Comparison of ENCODE assay signal across 8 cellular contexts in the genomic region with DNA sequence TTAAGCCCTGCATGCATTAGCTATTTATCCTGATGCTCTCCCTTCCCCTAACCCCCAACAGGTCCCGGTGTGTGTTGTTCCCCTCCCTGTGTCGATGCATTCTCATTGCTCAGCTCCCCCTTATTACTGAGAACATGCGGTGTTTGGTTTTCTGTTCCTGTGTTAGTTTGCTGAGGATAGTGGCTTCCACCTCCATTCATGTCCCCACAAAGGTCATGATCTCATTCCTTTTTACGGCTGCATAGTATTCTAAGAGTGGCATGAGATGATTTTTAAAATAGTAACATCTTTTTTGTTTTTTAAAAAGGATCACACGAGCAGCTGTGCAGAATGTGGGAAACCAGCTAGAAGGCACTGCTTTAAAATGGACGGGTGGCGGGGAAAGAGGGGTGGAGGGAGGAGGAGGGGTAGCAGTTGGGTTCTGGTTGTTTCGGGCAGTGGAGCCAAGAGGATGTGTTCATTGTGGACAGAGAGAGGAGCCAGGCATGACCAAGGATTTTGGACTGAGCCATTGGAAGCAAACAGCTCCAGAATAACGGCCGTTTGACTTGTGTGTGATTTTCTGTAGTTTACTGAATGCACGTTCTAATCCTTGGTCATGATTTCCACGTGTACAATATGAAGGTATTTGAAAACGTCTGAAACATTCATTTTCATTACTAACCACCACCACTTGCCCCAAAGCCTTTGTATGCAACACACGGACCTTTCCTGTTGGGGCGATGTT. TPM values are rescaled to one million over a fixed set of nuclear protein-coding genes. Genes with fewer than 3 reads are reported as not detected.
DNase-seq lines count a peak whose midpoint lies in the region; ATAC-seq, FAIRE-seq and TF ChIP-seq lines count a peak whose summit lies in the region.

No MANE protein-coding gene starts in this region.

- H3K9me3 ChIP-seq in NT2/D1 (ENCODE audit: insufficient read depth, low read length), result no peaks in the 10 kb centered on the region
- no peaks in the 10 kb centered on the region for H3K9me3 ChIP-seq in psoas muscle

- 35 to 41% (median 36%) methylated on average over 15 of the region's 15 CpGs for WGBS in psoas muscle, 3 donors

- TF ChIP-seq CTCF in epithelial cell of esophagus (IDR thresholded peaks at IDR 0.05; ENCODE audit: insufficient read depth, low read depth, low read length, missing control alignments), result no peak
- no peak for TF ChIP-seq CTCF in psoas muscle (IDR thresholded peaks at IDR 0.05)

- H3K4me3 ChIP-seq in NT2/D1 (ENCODE audit: insufficient read length, low read depth) (peak overlapping the region; percentile 61), epithelial cell of esophagus (ENCODE audit: low read length) (peak overlapping the region; percentile 64), psoas muscle (peak overlapping the region; percentile 91)

- DNase-seq in GM12891 (ENCODE audit: insufficient read length, low spot score), result no peak
- no peak for DNase-seq in NT2/D1 (ENCODE audit: low read depth, low spot score)
- DNase-seq in epithelial cell of esophagus (ENCODE audit: low read depth), result no peak
- DNase-seq in psoas muscle, result no peak
- DNase-seq in urothelium cell line (ENCODE audit: low spot score), result no peak
- DNase-seq in RKO (ENCODE audit: low spot score), result no peak
- DNase-seq in AG20443 (ENCODE audit: low spot score), result no peak

- intact Hi-C loops in psoas muscle (cut with DNase I), result loop anchor here (2.0 to 10.0 kb wide), 3 partner anchors 79 to 257 kb away; partner anchors contain the start of genes NSUN2 (in 2 of the 2) and SRD5A1 (in 2 of the 2)

- H3K27ac ChIP-seq in psoas muscle, result peak overlapping the region; percentile 99

- no peak; the same call in 1 of the 2 replicates for TF ChIP-seq POLR2A in GM12891 (IDR thresholded peaks at IDR 0.05; ENCODE audit: low read depth, low read length)

- H3K27me3 ChIP-seq in NT2/D1 (ENCODE audit: insufficient read depth, insufficient read length) (peaks cover 10% of the 10 kb centered on the region), psoas muscle (ENCODE audit: insufficient read depth in 3 of 3, low read length in 2 of 3) (no peaks in the 10 kb centered on the region)

- H3K4me1 ChIP-seq in NT2/D1 (ENCODE audit: insufficient read depth, insufficient read length) (peaks cover 5% of the 10 kb centered on the region), psoas muscle (peaks cover 24% of the 10 kb centered on the region)

- FAIRE-seq in GM12891 (lab: Jason Lieb, UNC) (peak; percentile 66), urothelium cell line (lab: Jason Lieb, UNC) (no peak)

- H3K36me3 ChIP-seq in NT2/D1 (ENCODE audit: insufficient read depth, insufficient read length, low read length), result peaks cover 12% of the 10 kb centered on the region
- H3K36me3 ChIP-seq in psoas muscle (ENCODE audit: insufficient read depth in 1 of 2, low read depth in 1 of 2), result no peaks in the 10 kb centered on the region

- ATAC-seq in psoas muscle (no peak), HG02870 (IDR thresholded peaks at IDR 0.05; ENCODE audit: unreplicated experiment) (no peak)

- H3K9ac ChIP-seq in NT2/D1 (ENCODE audit: insufficient read length, low read depth), result peak overlapping the region; percentile 91

TF ChIP-seq in GM12891, 5 proteins besides CTCF, POLR2A, EP300 and RAD21:
- TF ChIP-seq PAX5 (IDR thresholded peaks at IDR 0.05; ENCODE audit: insufficient read depth, low read length, severe bottlenecking) (no peak), TAF1 (IDR thresholded peaks at IDR 0.05; ENCODE audit: low read depth, low read length) (no peak), POLR2AphosphoS5 (IDR thresholded peaks at IDR 0.05; ENCODE audit: low read depth, low read length) (no peak), POU2F2 (IDR thresholded peaks at IDR 0.05; ENCODE audit: low read depth, low read length) (no peak), SPI1 (IDR thresholded peaks at IDR 0.05; ENCODE audit: low read depth, low read length) (no peak)

RNA-seq across cellular contexts. Expression of gene TENT4A, which starts 1.7 kb away (rescaled TPM):
- 12.5 TPM for polyA plus RNA-seq in GM12891 (2012; ENCODE audit: low read depth, missing spikeins)
- total RNA-seq in psoas muscle, result 10 to 100 TPM in 3 of 4 donors, 1 to 10 TPM in 1; 8.7 to 19.2 (median 15.2) TPM
- polyA plus RNA-seq in psoas muscle, result 10 to 100 TPM in 1 of 3 donors, 1 to 10 TPM in 2; 5.0 to 12.7 (median 8.0) TPM
